ENCODE assay signal across 15 cellular contexts in genomic region chr15:74630284-74631086, GRCh38. TPM values are rescaled to one million over a fixed set of nuclear protein-coding genes. Genes with fewer than 3 reads are reported as not detected.
DNase-seq lines count a peak whose midpoint lies in the region; ATAC-seq and TF ChIP-seq lines count a peak whose summit lies in the region.
"Had no signal": no experiment of that assay in that cellular context is flagged by ENCODE, and none has a peak within 500 bp of the region (broad histone marks: within the 10 kb centered on the region; RNA-seq: fewer than 3 reads in every experiment).

No MANE protein-coding gene starts in this region.

- H3K27me3 ChIP-seq in AG04450 (ENCODE audit: control insufficient read depth, insufficient read depth, low read length) = no peaks in the 10 kb centered on the region
- H3K27me3 ChIP-seq: dorsolateral prefrontal cortex, left lung had no signal

- no peaks in the 10 kb centered on the region for H3K9me3 ChIP-seq in AG04450 (ENCODE audit: control insufficient read depth, insufficient read depth, low read length)
- H3K9me3 ChIP-seq: left lung had no signal

- ATAC-seq in T-cell (replicated peaks in 1 of 4) = no peak
- ATAC-seq in HG03175 (IDR thresholded peaks at IDR 0.05; ENCODE audit: unreplicated experiment) = no peak
- ATAC-seq in HG03280 (IDR thresholded peaks at IDR 0.05; ENCODE audit: unreplicated experiment) = no peak
- ATAC-seq: activated CD4-positive, CD25-positive, alpha-beta regulatory T cell treated with anti-CD3 and anti-CD28 coated beads, Interleukin-2, amount 50 U/mL, for 24 hours; HCT116; left lung had no signal

- no peak overlapping the region for H3K4me3 ChIP-seq in AG04450 (ENCODE audit: low read depth, low read length)
- H3K4me3 ChIP-seq: dorsolateral prefrontal cortex, left lung had no signal

- peaks cover 48% of the 10 kb centered on the region for H3K36me3 Mint-ChIP-seq in T-cell

- CTCF ChIA-PET in AG04450 (lab: Charles Lee) = interaction anchor here (1.1 to 19.4 kb wide), 14 partner anchors 10 to 272 kb away, joined by 3 to 517 read pairs (median 12); partner anchors contain the start of gene EDC3
- CTCF ChIA-PET in T-cell (lab: Charles Lee) = interaction anchor here (1.1 to 2.7 kb wide), 3 partner anchors 9 to 12 kb away, joined by 3 to 16 read pairs (median 7); no protein-coding TSS in a partner anchor

- H3K27ac Mint-ChIP-seq in T-cell = peak overlapping the region; percentile 6 to 57
- H3K27ac Mint-ChIP-seq: activated naive CD8-positive, alpha-beta T cell treated with anti-CD3 and anti-CD28 coated beads, Interleukin-2, amount 10 ng/mL, durations not matched to agents 7 days and 5 days had no signal

- H3K9me3 Mint-ChIP-seq in T-cell = no peaks in the 10 kb centered on the region
- H3K9me3 Mint-ChIP-seq: activated naive CD8-positive, alpha-beta T cell treated with anti-CD3 and anti-CD28 coated beads, Interleukin-2, amount 10 ng/mL, durations not matched to agents 7 days and 5 days had no signal

- no peak overlapping the region for H3K4me3 Mint-ChIP-seq in T-cell
- H3K4me3 Mint-ChIP-seq: activated naive CD8-positive, alpha-beta T cell treated with anti-CD3 and anti-CD28 coated beads, Interleukin-2, amount 10 ng/mL, durations not matched to agents 7 days and 5 days had no signal

- no peak overlapping the region for H3K27ac ChIP-seq in AG04450 (ENCODE audit: low read depth, low read length)
- H3K27ac ChIP-seq: left lung had no signal

- TF ChIP-seq CTCF in AG04450 (IDR thresholded peaks at IDR 0.05; ENCODE audit: low read depth, low read length) (peak; percentile 32; the same call in 1 of the 2 replicates), GM12874 (IDR thresholded peaks at IDR 0.05; ENCODE audit: insufficient read depth, low read depth, low read length) (0 out of 2 replicates have a peak, but pooled peaks have one; percentile 20)

- POLR2A ChIA-PET in AG04450 (lab: Yijun Ruan, JAX) (interaction anchor here (0.6 to 1.2 kb wide), 2 partner anchors 138 to 171 kb away, joined by 3 to 4 read pairs; no protein-coding TSS in a partner anchor), T-cell (lab: Charles Lee) (no interaction called here)

- DNase-seq in AG04450 (ENCODE audit: low read depth, low spot score) (no peak), T-cell (no peak), germinal center (ENCODE audit: low spot score) (peak; percentile 74), KG1 (lab: John Stamatoyannopoulos, UW) (no peak), foreskin melanocyte (no peak)
- DNase-seq: activated naive CD8-positive, alpha-beta T cell treated with anti-CD3 and anti-CD28 coated beads, Interleukin-2, amount 10 ng/mL, durations not matched to agents 7 days and 5 days; dorsolateral prefrontal cortex; left lung; NCI-H510A; SHP77 had no signal

- H3K4me1 Mint-ChIP-seq in T-cell = peaks cover 13 to 29% (median 24%) of the 10 kb centered on the region in 3 donors

- H3K27me3 Mint-ChIP-seq in T-cell = no peaks in the 10 kb centered on the region
- H3K27me3 Mint-ChIP-seq: activated naive CD8-positive, alpha-beta T cell treated with anti-CD3 and anti-CD28 coated beads, Interleukin-2, amount 10 ng/mL, durations not matched to agents 7 days and 5 days had no signal

RNA-seq across cellular contexts. Expression of gene CLK3, which starts 14.8 kb away (rescaled TPM):
- polyA plus RNA-seq in AG04450 (2011; rRNA removed) = 34.9 and 41.2 TPM in 2 replicates
- polyA minus RNA-seq in AG04450 (2011; rRNA and poly(A)+ RNA removed) = 108 and 156 TPM in 2 replicates
- total RNA-seq in T-cell = 100 to 1,000 TPM; 162 to 258 (median 180) TPM
